21 cellular contexts compared by ENCODE assay signal in genomic region chr4:128940966-128941365, GRCh38.
A peak's percentile ranks its signal among the peaks of the same experiment; 100 is the strongest.
DNase-seq lines count a peak whose midpoint lies in the region; FAIRE-seq and TF ChIP-seq lines count a peak whose summit lies in the region.
"Had no signal": no experiment of that assay in that cellular context is flagged by ENCODE, and none has a peak within 500 bp of the region (broad histone marks: within the 10 kb centered on the region; RNA-seq: fewer than 3 reads in every experiment).

No MANE protein-coding gene starts in this region.

- no peak overlapping the region for H2AFZ ChIP-seq in astrocyte (ENCODE audit: low read depth, low read length)
- H2AFZ ChIP-seq: GM23338 had no signal

- H3K36me3 Mint-ChIP-seq in astrocyte (ENCODE audit: low read depth, unreplicated experiment): peaks cover 55% of the 10 kb centered on the region

- H3K56ac ChIP-seq in mesendoderm (ENCODE audit: low read length): no peak overlapping the region

- H3K27ac ChIP-seq in astrocyte (ENCODE audit: low read depth, low read length) (no peak overlapping the region), brain microvascular endothelial cell (no peak overlapping the region), mesendoderm (ENCODE audit: low read depth, low read length) (no peak overlapping the region), esophagus muscularis mucosa (replicated peaks in 1 of 4) (no peak overlapping the region), esophagus squamous epithelium (no peak overlapping the region), vagina (no peak overlapping the region)
- H3K27ac ChIP-seq: HL-60 had no signal

- no peak for TF ChIP-seq EP300 in esophagus muscularis mucosa (IDR thresholded peaks at IDR 0.05)

- in situ Hi-C loops in brain microvascular endothelial cell (cut with HindIII; ENCODE audit: low pct_ligation_motif_present, low sequenced_read_pairs): no loop called here

- intact Hi-C loops in esophagus muscularis mucosa (cut with DNase I) (no loop called here), esophagus squamous epithelium (cut with DNase I) (no loop called here), vagina (cut with DNase I) (no loop called here)

- H3K36me3 ChIP-seq in astrocyte (ENCODE audit: insufficient read depth, low read length) (peaks cover 15% of the 10 kb centered on the region), brain microvascular endothelial cell (replicated peaks) (peaks cover 4% of the 10 kb centered on the region), mesendoderm (ENCODE audit: control insufficient read depth, insufficient read depth, low read length) (no peaks in the 10 kb centered on the region), esophagus muscularis mucosa (peaks cover 0 to 27% (median 0%) of the 10 kb centered on the region in 4 donors), esophagus squamous epithelium (peaks cover 0 to 53% (median 0%) of the 10 kb centered on the region in 3 donors), vagina (no peaks in the 10 kb centered on the region)

- H3K27me3 ChIP-seq in astrocyte (ENCODE audit: insufficient read depth, low read length) (no peaks in the 10 kb centered on the region), brain microvascular endothelial cell (replicated peaks) (no peaks in the 10 kb centered on the region), mesendoderm (ENCODE audit: insufficient read depth, low read length, poor library complexity) (no peaks in the 10 kb centered on the region), esophagus muscularis mucosa (no peaks in the 10 kb centered on the region), esophagus squamous epithelium (no peaks in the 10 kb centered on the region), vagina (no peaks in the 10 kb centered on the region)
- H3K27me3 ChIP-seq: BE2C had no signal

- H4K20me1 ChIP-seq in astrocyte (ENCODE audit: insufficient read depth, low read length): no peaks in the 10 kb centered on the region

- H3K4me1 ChIP-seq in astrocyte (ENCODE audit: insufficient read depth, low read length) (no peaks in the 10 kb centered on the region), mesendoderm (ENCODE audit: control insufficient read depth, low read depth, low read length) (no peaks in the 10 kb centered on the region), esophagus muscularis mucosa (peaks cover 0 to 10% (median 7%) of the 10 kb centered on the region in 4 donors), esophagus squamous epithelium (no peaks in the 10 kb centered on the region), vagina (no peaks in the 10 kb centered on the region)
- H3K4me1 ChIP-seq: BE2C had no signal

- no peak overlapping the region for H2AK5ac ChIP-seq in mesendoderm (ENCODE audit: low read length)

- H3K9me3 ChIP-seq in astrocyte (ENCODE audit: insufficient read depth, low read depth, low read length) (no peaks in the 10 kb centered on the region), esophagus muscularis mucosa (no peaks in the 10 kb centered on the region), esophagus squamous epithelium (no peaks in the 10 kb centered on the region), vagina (no peaks in the 10 kb centered on the region)
- H3K9me3 ChIP-seq: BE2C had no signal

- H3K4me2 ChIP-seq in astrocyte (ENCODE audit: low read length) (no peak overlapping the region), mesendoderm (ENCODE audit: low read length) (no peak overlapping the region)
- H3K4me2 ChIP-seq: GM23338 had no signal

- no peaks in the 10 kb centered on the region for H3K79me1 ChIP-seq in mesendoderm (ENCODE audit: low read length)

- H3K4me3 ChIP-seq in astrocyte (ENCODE audit: insufficient read depth, low read depth, low read length): no peak overlapping the region
- H3K4me3 ChIP-seq in brain microvascular endothelial cell (ENCODE audit: low read depth, low read length): no peak overlapping the region
- H3K4me3 ChIP-seq in mesendoderm (ENCODE audit: low read length): no peak overlapping the region
- H3K4me3 ChIP-seq in esophagus muscularis mucosa: no peak overlapping the region
- H3K4me3 ChIP-seq in esophagus squamous epithelium: no peak overlapping the region
- H3K4me3 ChIP-seq in vagina: no peak overlapping the region
- H3K4me3 ChIP-seq: GM23338 had no signal

- H4K8ac ChIP-seq in mesendoderm (ENCODE audit: low read depth, low read length): no peak overlapping the region

- H3K18ac ChIP-seq in mesendoderm (ENCODE audit: low read length): no peak overlapping the region

- no peak overlapping the region for H3K23ac ChIP-seq in mesendoderm (ENCODE audit: low read length)

- H4K5ac ChIP-seq in mesendoderm (ENCODE audit: low read length): no peak overlapping the region

- WGBS in mesendoderm (ENCODE audit: extremely low coverage, insufficient coverage, low lambda C conversion rate): no CpG with 5 or more reads among the region's 2 CpGs
- 82% methylated on average over 2 of the region's 2 CpGs for WGBS in esophagus muscularis mucosa
- WGBS in esophagus squamous epithelium, 2 donors: 84 to 91% methylated on average over 2 of the region's 2 CpGs

- no peak for TF ChIP-seq CTCF in astrocyte (IDR thresholded peaks at IDR 0.05; ENCODE audit: insufficient read depth, low read depth, low read length)
- no peak for TF ChIP-seq CTCF in brain microvascular endothelial cell (IDR thresholded peaks at IDR 0.05; ENCODE audit: low read depth, low read length, missing control alignments)
- TF ChIP-seq CTCF in esophagus muscularis mucosa (IDR thresholded peaks at IDR 0.05): no peak
- no peak for TF ChIP-seq CTCF in esophagus squamous epithelium (IDR thresholded peaks at IDR 0.05)
- TF ChIP-seq CTCF in vagina (IDR thresholded peaks at IDR 0.05): no peak

- peaks cover 25% of the 10 kb centered on the region for H3K9me3 Mint-ChIP-seq in astrocyte (ENCODE audit: unreplicated experiment)
- H3K9me3 Mint-ChIP-seq: CD8-positive, alpha-beta memory T cell; GM23338 had no signal

- no peak overlapping the region for H2BK5ac ChIP-seq in mesendoderm (ENCODE audit: low read length)

- H3K27me3 Mint-ChIP-seq in astrocyte (ENCODE audit: low read depth, unreplicated experiment): no peaks in the 10 kb centered on the region
- H3K27me3 Mint-ChIP-seq: CD4-positive, CD25-positive, alpha-beta regulatory T cell; CD8-positive, alpha-beta memory T cell had no signal

- no peak overlapping the region for H2BK120ac ChIP-seq in mesendoderm (ENCODE audit: low read depth, low read length)

- TF ChIP-seq POLR2A in esophagus muscularis mucosa (IDR thresholded peaks at IDR 0.05; ENCODE audit: low read depth): no peak
- TF ChIP-seq POLR2A in esophagus squamous epithelium (IDR thresholded peaks at IDR 0.05): no peak
- TF ChIP-seq POLR2A in vagina (IDR thresholded peaks at IDR 0.05): no peak

- H3K27ac Mint-ChIP-seq in astrocyte (ENCODE audit: unreplicated experiment): no peak overlapping the region
- H3K27ac Mint-ChIP-seq: CD4-positive, CD25-positive, alpha-beta regulatory T cell; CD8-positive, alpha-beta memory T cell; GM23338; HFFc6 had no signal

- DNase-seq in Daoy (ENCODE audit: low read depth) (peak; percentile 2), astrocyte (ENCODE audit: low read depth) (peak; percentile 16), brain microvascular endothelial cell (peak; percentile 2), mesendoderm (peak; percentile 1), esophagus muscularis mucosa (ENCODE audit: extremely low spot score) (no peak), esophagus squamous epithelium (lab: John Stamatoyannopoulos, UW) (no peak), vagina (ENCODE audit: extremely low spot score in 2 of 2) (no peak)
- DNase-seq: ACHN; BE2C; C1 segment of cervical spinal cord; CD4-positive, CD25-positive, alpha-beta regulatory T cell; CD8-positive, alpha-beta memory T cell; COR-L47; DMS 273 treated with DMSO at 0.1 percent for 48 hours; GDM1; H7; HFFc6 had no signal

- no peak for FAIRE-seq in astrocyte (lab: Jason Lieb, UNC)
- FAIRE-seq: GM12892, GM18507 had no signal

- H3K4me3 Mint-ChIP-seq in astrocyte (ENCODE audit: unreplicated experiment): no peak overlapping the region
- H3K4me3 Mint-ChIP-seq: CD4-positive, CD25-positive, alpha-beta regulatory T cell; CD8-positive, alpha-beta memory T cell; GM23338; HFFc6 had no signal

- H3K4me1 Mint-ChIP-seq in astrocyte (ENCODE audit: low read depth, unreplicated experiment): no peaks in the 10 kb centered on the region
- H3K4me1 Mint-ChIP-seq: CD8-positive, alpha-beta memory T cell; GM23338 had no signal

- H3K9ac ChIP-seq in astrocyte (ENCODE audit: low read length): no peak overlapping the region
- no peak overlapping the region for H3K9ac ChIP-seq in mesendoderm (ENCODE audit: low read length)

- H3K79me2 ChIP-seq in astrocyte (ENCODE audit: insufficient read depth, low read length): no peaks in the 10 kb centered on the region
- no peaks in the 10 kb centered on the region for H3K79me2 ChIP-seq in mesendoderm (ENCODE audit: control insufficient read depth, insufficient read depth, low read length)

- H3K4ac ChIP-seq in mesendoderm (ENCODE audit: low read depth, low read length): no peak overlapping the region

- H2BK15ac ChIP-seq in mesendoderm (replicated peaks; ENCODE audit: low read depth): no peak overlapping the region

Comparison
In these comparisons a context has a peak if more than half of its experiments do, and no peak if none do; other contexts are left out.
1. DNase-seq: peak in Daoy (single experiment), astrocyte (single experiment), brain microvascular endothelial cell (single experiment) and mesendoderm (single experiment); none in esophagus muscularis mucosa (single experiment), esophagus squamous epithelium (single experiment) and vagina (0 of 2).